In genomic region chr20:2207770-2208097, GRCh38 we compare ENCODE assay signal across 9 cellular contexts.
DNase-seq lines count a peak whose midpoint lies in the region; ATAC-seq, FAIRE-seq and TF ChIP-seq lines count a peak whose summit lies in the region.
"Had no signal": no experiment of that assay in that cellular context is flagged by ENCODE, and none has a peak within 500 bp of the region (broad histone marks: within the 10 kb centered on the region; RNA-seq: fewer than 3 reads in every experiment).

No MANE protein-coding gene starts in this region.

- dilution Hi-C loops in keratinocyte (cut with MboI; ENCODE audit: extremely low pct_ligation_motif_present, low sequenced_read_pairs): loop anchor here (10.0 kb wide), 1 partner anchor 127 kb away; no protein-coding TSS in a partner anchor

- H3K27me3 ChIP-seq in keratinocyte (ENCODE audit: control insufficient read depth, extremely low read depth, insufficient read depth, low read length) (peaks cover 5% of the 10 kb centered on the region), thymus (ENCODE audit: control insufficient read depth, insufficient read depth) (peaks cover 17% of the 10 kb centered on the region)

- peaks cover 6% of the 10 kb centered on the region for H3K4me1 ChIP-seq in keratinocyte (ENCODE audit: control insufficient read depth, extremely low read depth, insufficient read depth, low read length)
- H3K4me1 ChIP-seq in thymus (ENCODE audit: control insufficient read depth, insufficient read depth, low read length): no peaks in the 10 kb centered on the region

- no peak for DNase-seq in activated CD8-positive, alpha-beta memory T cell treated with anti-CD3 and anti-CD28 coated beads, Interleukin-2, amount 10 ng/mL, durations not matched to agents 7 days and 5 days
- no peak for DNase-seq in activated CD8-positive, alpha-beta memory T cell treated with anti-CD3 and anti-CD28 coated beads, Interleukin-2, amount 50 U/mL, for 4 hours
- no peak for DNase-seq in activated CD4-positive, alpha-beta memory T cell treated with anti-CD3 and anti-CD28 coated beads for 36 hours
- DNase-seq in keratinocyte (ENCODE audit: low read depth, low spot score) (no peak), C1 segment of cervical spinal cord (lab: John Stamatoyannopoulos, UW) (no peak), cerebellar cortex (ENCODE audit: low spot score) (no peak), amniotic stem cell (lab: John Stamatoyannopoulos, UW) (no peak)

- H3K36me3 ChIP-seq in keratinocyte (ENCODE audit: control insufficient read depth in 2 of 2, extremely low read depth in 1 of 2, insufficient read depth in 2 of 2, low read length in 2 of 2) (no peaks in the 10 kb centered on the region), thymus (ENCODE audit: control insufficient read depth, insufficient read depth) (no peaks in the 10 kb centered on the region)

- H3K4me1 Mint-ChIP-seq in activated CD8-positive, alpha-beta memory T cell treated with anti-CD3 and anti-CD28 coated beads, Interleukin-2, amount 10 ng/mL, durations not matched to agents 7 days and 5 days: peaks cover 4% of the 10 kb centered on the region
- H3K4me1 Mint-ChIP-seq in activated CD4-positive, alpha-beta memory T cell treated with anti-CD3 and anti-CD28 coated beads for 36 hours (ENCODE audit: low read depth): peaks cover 7% of the 10 kb centered on the region

- peak overlapping the region; percentile 57 for H3K4me3 Mint-ChIP-seq in activated CD8-positive, alpha-beta memory T cell treated with anti-CD3 and anti-CD28 coated beads, Interleukin-2, amount 10 ng/mL, durations not matched to agents 7 days and 5 days
- H3K4me3 Mint-ChIP-seq in activated CD4-positive, alpha-beta memory T cell treated with anti-CD3 and anti-CD28 coated beads for 36 hours: peak overlapping the region; percentile 74

- peaks cover 65% of the 10 kb centered on the region for H3K27me3 Mint-ChIP-seq in activated CD8-positive, alpha-beta memory T cell treated with anti-CD3 and anti-CD28 coated beads, Interleukin-2, amount 10 ng/mL, durations not matched to agents 7 days and 5 days
- peaks cover 9% of the 10 kb centered on the region for H3K27me3 Mint-ChIP-seq in activated CD4-positive, alpha-beta memory T cell treated with anti-CD3 and anti-CD28 coated beads for 36 hours

- WGBS in thymus: 14% methylated on average over 17 of the region's 17 CpGs

- H3K9me1 ChIP-seq in keratinocyte (ENCODE audit: control insufficient read depth, extremely low read depth, insufficient read depth, low read length): no peaks in the 10 kb centered on the region

- ATAC-seq in activated CD8-positive, alpha-beta memory T cell treated with anti-CD3 and anti-CD28 coated beads, Interleukin-2, amount 10 ng/mL, durations not matched to agents 7 days and 5 days: no peak

- TF ChIP-seq CTCF in keratinocyte (optimal IDR thresholded peaks at IDR 0.05 in 1 of 3, IDR thresholded peaks at IDR 0.05 in 1 of 3, conservative IDR thresholded peaks at IDR 0.05 in 1 of 3; ENCODE audit: extremely low read depth in 1 of 3, insufficient read depth in 2 of 3, low read length in 3 of 3): no peak

- POLR2A ChIA-PET in activated CD4-positive, alpha-beta memory T cell treated with anti-CD3 and anti-CD28 coated beads for 36 hours (lab: Charles Lee): interaction anchor here (1.4 kb wide), 1 partner anchor 10 kb away, joined by 4 read pairs; no protein-coding TSS in a partner anchor

- no peaks in the 10 kb centered on the region for H3K79me2 ChIP-seq in keratinocyte (ENCODE audit: control insufficient read depth, insufficient read depth, low read length)

- no peaks in the 10 kb centered on the region for H4K20me1 ChIP-seq in keratinocyte (ENCODE audit: control insufficient read depth, extremely low read depth, insufficient read depth, low read length)

- H3K4me3 ChIP-seq in keratinocyte (ENCODE audit: control insufficient read depth in 2 of 3, extremely low read depth in 1 of 3, insufficient read depth in 2 of 3, low read depth in 1 of 3, low read length in 3 of 3) (peak overlapping the region; percentile 56 to 68 (median 66)), thymus (ENCODE audit: low read length) (peak overlapping the region; percentile 54)

- H3K36me3 Mint-ChIP-seq in activated CD8-positive, alpha-beta memory T cell treated with anti-CD3 and anti-CD28 coated beads, Interleukin-2, amount 10 ng/mL, durations not matched to agents 7 days and 5 days: no peaks in the 10 kb centered on the region
- no peaks in the 10 kb centered on the region for H3K36me3 Mint-ChIP-seq in activated CD4-positive, alpha-beta memory T cell treated with anti-CD3 and anti-CD28 coated beads for 36 hours

- no peak for FAIRE-seq in keratinocyte (lab: Jason Lieb, UNC)
- FAIRE-seq: G401.6 had no signal

- H2AFZ ChIP-seq in keratinocyte (ENCODE audit: control insufficient read depth, low read length): peak overlapping the region; percentile 93

- CTCF ChIA-PET in activated CD8-positive, alpha-beta memory T cell treated with anti-CD3 and anti-CD28 coated beads, Interleukin-2, amount 10 ng/mL, durations not matched to agents 7 days and 5 days (lab: Charles Lee): interaction anchor here (0.7 to 2.9 kb wide), 21 partner anchors 10 to 314 kb away, joined by 3 to 19 read pairs (median 4); partner anchors contain the start of gene SNRPB
- CTCF ChIA-PET in activated CD4-positive, alpha-beta memory T cell treated with anti-CD3 and anti-CD28 coated beads for 36 hours (lab: Charles Lee): interaction anchor here (0.6 to 5.5 kb wide), 34 partner anchors 10 to 439 kb away, joined by 3 to 43 read pairs (median 4); partner anchors contain the start of gene STK35

- no peaks in the 10 kb centered on the region for H3K9me3 ChIP-seq in keratinocyte (ENCODE audit: control insufficient read depth, low read depth, low read length)
- no peaks in the 10 kb centered on the region for H3K9me3 ChIP-seq in thymus (ENCODE audit: control insufficient read depth)

- H3K27ac Mint-ChIP-seq in activated CD8-positive, alpha-beta memory T cell treated with anti-CD3 and anti-CD28 coated beads, Interleukin-2, amount 10 ng/mL, durations not matched to agents 7 days and 5 days: no peak overlapping the region
- H3K27ac Mint-ChIP-seq in activated CD4-positive, alpha-beta memory T cell treated with anti-CD3 and anti-CD28 coated beads for 36 hours: no peak overlapping the region

- intact Hi-C loops in activated CD4-positive, alpha-beta memory T cell treated with anti-CD3 and anti-CD28 coated beads for 36 hours (cut with micrococcal nuclease): loop anchor here (2.0 to 5.0 kb wide), 2 partner anchors 139 to 245 kb away; no protein-coding TSS in a partner anchor

- peak overlapping the region; percentile 56 for H3K9ac ChIP-seq in keratinocyte (ENCODE audit: control insufficient read depth, extremely low read depth, insufficient read depth, low read length)

- H3K27ac ChIP-seq in keratinocyte (ENCODE audit: control insufficient read depth, insufficient read depth, low read length): no peak overlapping the region
- H3K27ac ChIP-seq in thymus (ENCODE audit: low read depth): no peak overlapping the region

- no peaks in the 10 kb centered on the region for H3K9me3 Mint-ChIP-seq in activated CD8-positive, alpha-beta memory T cell treated with anti-CD3 and anti-CD28 coated beads, Interleukin-2, amount 10 ng/mL, durations not matched to agents 7 days and 5 days (ENCODE audit: low read depth)
- no peaks in the 10 kb centered on the region for H3K9me3 Mint-ChIP-seq in activated CD4-positive, alpha-beta memory T cell treated with anti-CD3 and anti-CD28 coated beads for 36 hours

- H3K4me2 ChIP-seq in keratinocyte (ENCODE audit: control insufficient read depth, extremely low read depth, insufficient read depth, low read depth, low read length): peak overlapping the region; percentile 82
